ENCODE assay signal across 9 cellular contexts in genomic region chr17:42403150-42403549, GRCh38. TPM values are rescaled to one million over a fixed set of nuclear protein-coding genes. Genes with fewer than 3 reads are reported as not detected.
DNase-seq lines count a peak whose midpoint lies in the region; ATAC-seq, FAIRE-seq and TF ChIP-seq lines count a peak whose summit lies in the region.
"Had no signal": no experiment of that assay in that cellular context is flagged by ENCODE, and none has a peak within 500 bp of the region (broad histone marks: within the 10 kb centered on the region; RNA-seq: fewer than 3 reads in every experiment).

No MANE protein-coding gene starts in this region.

- H3K27ac ChIP-seq in muscle layer of colon (ENCODE audit: low read depth, low read length) = peak overlapping the region; percentile 63
- no peak overlapping the region for H3K27ac ChIP-seq in adrenal gland
- H3K27ac ChIP-seq in psoas muscle = no peak overlapping the region

- H3K27me3 Mint-ChIP-seq in activated naive CD4-positive, alpha-beta T cell treated with anti-CD3 and anti-CD28 coated beads for 36 hours (ENCODE audit: low read depth) = no peaks in the 10 kb centered on the region

- CTCF ChIA-PET in activated naive CD4-positive, alpha-beta T cell treated with anti-CD3 and anti-CD28 coated beads for 36 hours (lab: Charles Lee) = interaction anchor here (0.7 to 10.4 kb wide), 34 partner anchors 8 to 286 kb away, joined by 3 to 442 read pairs (median 4); partner anchors contain the start of gene STAT3

- DNase-seq in NCI-H526 treated with DMSO at 0.1 percent for 48 hours (lab: John Stamatoyannopoulos, UW) (peak; percentile 10), Ammon's horn (ENCODE audit: low spot score) (no peak), adrenal gland (no peak), psoas muscle (no peak), COLO829 (ENCODE audit: low spot score) (no peak)
- DNase-seq in activated naive CD4-positive, alpha-beta T cell treated with anti-CD3 and anti-CD28 coated beads for 36 hours = peak; percentile 87

- no peaks in the 10 kb centered on the region for H3K36me3 Mint-ChIP-seq in activated naive CD4-positive, alpha-beta T cell treated with anti-CD3 and anti-CD28 coated beads for 36 hours (ENCODE audit: low read depth)

- H3K27ac Mint-ChIP-seq in activated naive CD4-positive, alpha-beta T cell treated with anti-CD3 and anti-CD28 coated beads for 36 hours = peak overlapping the region; percentile 53

- intact Hi-C loops in activated naive CD4-positive, alpha-beta T cell treated with anti-CD3 and anti-CD28 coated beads for 36 hours (cut with micrococcal nuclease) = loop anchor here (1.0 kb wide), 5 partner anchors 81 to 285 kb away; no protein-coding TSS in a partner anchor
- intact Hi-C loops in adrenal gland (cut with DNase I) (loop anchor here (5.0 to 10.0 kb wide), 2 partner anchors 81 to 178 kb away; no protein-coding TSS in a partner anchor), psoas muscle (cut with DNase I) (loop anchor here in 1 of 2 donors (1.0 to 10.0 kb wide), 3 partner anchors 80 to 288 kb away; partner anchors contain the start of gene DHX58)

- peak; percentile 73 for FAIRE-seq in G401.6 (lab: Jason Lieb, UNC)

- H3K4me3 Mint-ChIP-seq in activated naive CD4-positive, alpha-beta T cell treated with anti-CD3 and anti-CD28 coated beads for 36 hours = no peak overlapping the region

- H3K4me1 Mint-ChIP-seq in activated naive CD4-positive, alpha-beta T cell treated with anti-CD3 and anti-CD28 coated beads for 36 hours (ENCODE audit: low read depth) = peaks cover 35% of the 10 kb centered on the region

- H3K36me3 ChIP-seq in muscle layer of colon (ENCODE audit: insufficient read depth, low read length) (peaks cover 32% of the 10 kb centered on the region), adrenal gland (replicated peaks in 1 of 2) (peaks cover 0 to 22% of the 10 kb centered on the region in 2 donors), psoas muscle (ENCODE audit: insufficient read depth in 1 of 2, low read depth in 1 of 2) (peaks cover 0 to 35% of the 10 kb centered on the region in 2 donors)

- no peaks in the 10 kb centered on the region for H3K9me3 ChIP-seq in muscle layer of colon (ENCODE audit: low read length)
- no peaks in the 10 kb centered on the region for H3K9me3 ChIP-seq in adrenal gland (replicated peaks in 1 of 3)
- no peaks in the 10 kb centered on the region for H3K9me3 ChIP-seq in psoas muscle

- H3K4me3 ChIP-seq in muscle layer of colon (ENCODE audit: low read depth in 1 of 2, low read length in 2 of 2) (no peak overlapping the region), adrenal gland (no peak overlapping the region), psoas muscle (no peak overlapping the region)
- H3K4me3 ChIP-seq: skin epidermis had no signal

- no peaks in the 10 kb centered on the region for H3K27me3 ChIP-seq in muscle layer of colon (ENCODE audit: control insufficient read depth in 1 of 2, insufficient read depth in 2 of 2, low read length in 2 of 2)
- no peaks in the 10 kb centered on the region for H3K27me3 ChIP-seq in adrenal gland
- no peaks in the 10 kb centered on the region for H3K27me3 ChIP-seq in psoas muscle (ENCODE audit: insufficient read depth in 3 of 3, low read length in 2 of 3)

- TF ChIP-seq CTCF in adrenal gland (IDR thresholded peaks at IDR 0.05) = peak in 2 of 6 experiments; percentile 11 to 14
- TF ChIP-seq CTCF in psoas muscle (IDR thresholded peaks at IDR 0.05) = no peak

- peaks cover 64% of the 10 kb centered on the region for H3K4me1 ChIP-seq in muscle layer of colon (ENCODE audit: insufficient read depth, low read length)
- peaks cover 20 to 36% of the 10 kb centered on the region in 2 donors for H3K4me1 ChIP-seq in adrenal gland (replicated peaks in 1 of 2)
- peaks cover 35% of the 10 kb centered on the region for H3K4me1 ChIP-seq in psoas muscle

- TF ChIP-seq POLR2A in adrenal gland (IDR thresholded peaks at IDR 0.05) = no peak

- H3K9ac ChIP-seq in muscle layer of colon (ENCODE audit: low read length) = no peak overlapping the region

- 78 to 89% (median 87%) methylated on average over 6 of the region's 6 CpGs for WGBS in adrenal gland, 4 donors
- 82 to 88% (median 84%) methylated on average over 6 of the region's 6 CpGs for WGBS in psoas muscle, 3 donors

- no peaks in the 10 kb centered on the region for H3K9me3 Mint-ChIP-seq in activated naive CD4-positive, alpha-beta T cell treated with anti-CD3 and anti-CD28 coated beads for 36 hours

- ATAC-seq in psoas muscle = no peak

RNA-seq across cellular contexts. Expression of gene STAT3, which starts 14.9 kb away (rescaled TPM):
- 100 to 1,000 TPM; 404 to 408 TPM for total RNA-seq in activated naive CD4-positive, alpha-beta T cell treated with anti-CD3 and anti-CD28 coated beads for 36 hours
- total RNA-seq in adrenal gland (100 to 1,000 TPM; 132 to 282 (median 196) TPM), psoas muscle (100 to 1,000 TPM in 3 of 4 donors, 10 to 100 TPM in 1; 67.3 to 279 (median 220) TPM)
- polyA plus RNA-seq in adrenal gland (100 to 1,000 TPM in 1 of 3 donors, 10 to 100 TPM in 2; 49.0 to 132 (median 49.3) TPM), psoas muscle (100 to 1,000 TPM in 1 of 3 donors, 10 to 100 TPM in 2; 95.6 to 111 (median 97.8) TPM)

RNA-seq across cellular contexts. Expression of gene CAVIN1, which starts 19.9 kb away (rescaled TPM):
- under 1 TPM; 0.64 to 0.67 TPM for total RNA-seq in activated naive CD4-positive, alpha-beta T cell treated with anti-CD3 and anti-CD28 coated beads for 36 hours
- 100 to 1,000 TPM in 7 of 8 donors, 10 to 100 TPM in 1; 62.0 to 206 (median 162) TPM for total RNA-seq in adrenal gland
- 100 to 1,000 TPM in 1 of 3 donors, 10 to 100 TPM in 2; 37.0 to 103 (median 79.8) TPM for polyA plus RNA-seq in adrenal gland
- total RNA-seq in psoas muscle = 100 to 1,000 TPM; 109 to 151 (median 128) TPM
- 10 to 100 TPM; 69.5 to 92.6 (median 92.0) TPM for polyA plus RNA-seq in psoas muscle

RNA-seq across cellular contexts. Expression of gene ATP6V0A1, which starts 55.5 kb away (rescaled TPM):
- total RNA-seq in activated naive CD4-positive, alpha-beta T cell treated with anti-CD3 and anti-CD28 coated beads for 36 hours = 10 to 100 TPM in 1 of 2 experiments, 1 to 10 TPM in 1; 9.9 to 10.3 TPM
- 100 to 1,000 TPM in 3 of 8 donors, 10 to 100 TPM in 5; 42.9 to 126 (median 97.0) TPM for total RNA-seq in adrenal gland
- 100 to 1,000 TPM in 1 of 3 donors, 10 to 100 TPM in 2; 61.6 to 126 (median 81.6) TPM for polyA plus RNA-seq in adrenal gland
- total RNA-seq in psoas muscle = 100 to 1,000 TPM in 2 of 4 donors, 10 to 100 TPM in 2; 41.1 to 116 (median 89.6) TPM
- 10 to 100 TPM; 51.7 to 62.7 (median 61.0) TPM for polyA plus RNA-seq in psoas muscle

Comparison
In these comparisons a context has a peak if more than half of its experiments do, and no peak if none do; other contexts are left out.
1. DNase-seq: peak in NCI-H526 treated with DMSO at 0.1 percent for 48 hours (single experiment) and activated naive CD4-positive, alpha-beta T cell treated with anti-CD3 and anti-CD28 coated beads for 36 hours (single experiment); none in Ammon's horn (single experiment), adrenal gland (0 of 7), psoas muscle (0 of 2) and COLO829 (single experiment).
2. RNA of gene CAVIN1, which starts 19.9 kb away (total RNA-seq): 62.0 to 206 TPM in adrenal gland and 109 to 151 TPM in psoas muscle; 0.64 to 0.67 TPM in activated naive CD4-positive, alpha-beta T cell treated with anti-CD3 and anti-CD28 coated beads for 36 hours; every median in the first group is over 10 times any median in the second.